Comparison of ENCODE assay signal across 20 cellular contexts in genomic region chr5:59712836-59713487, GRCh38.
A peak's percentile ranks its signal among the peaks of the same experiment; 100 is the strongest.
DNase-seq lines count a peak whose midpoint lies in the region; ATAC-seq and TF ChIP-seq lines count a peak whose summit lies in the region.
"Had no signal": no experiment of that assay in that cellular context is flagged by ENCODE, and none has a peak within 500 bp of the region (broad histone marks: within the 10 kb centered on the region; RNA-seq: fewer than 3 reads in every experiment).

No MANE protein-coding gene starts in this region.

- DNase-seq in A172 (ENCODE audit: low spot score) (peak; percentile 26), DND-41 (peak; percentile 20), NB4 (ENCODE audit: low read depth) (peak; percentile 42), erythroblast (lab: John Stamatoyannopoulos, UW) (peak; percentile 28 to 37), NCI-H2171 treated with DMSO at 0.1 percent for 48 hours (lab: John Stamatoyannopoulos, UW) (no peak), EL (no peak), foreskin melanocyte (no peak)
- DNase-seq in stimulated activated CD4-positive, alpha-beta T cell treated with anti-CD3 and anti-CD28 coated beads, Interleukin-4, amount 100 ng/mL, for 24 hours, result no peak
- DNase-seq: activated CD4-positive, alpha-beta memory T cell treated with anti-CD3 and anti-CD28 coated beads, Interleukin-2, amount 10 ng/mL, durations not matched to agents 7 days and 5 days; AML-193; amniotic stem cell; DMS153; GOT3; immature natural killer cell; NCI-H1417 treated with DMSO at 0.1 percent for 48 hours; NCI-H446; PC-3; stimulated activated CD4-positive, alpha-beta T cell treated with anti-CD3 and anti-CD28 coated beads, Interleukin-1b, Interleukin-23, amount 100 ng/mL, for 48 hours; substantia nigra had no signal

- H3K27ac ChIP-seq in DND-41 (ENCODE audit: low read length), result no peak overlapping the region
- H3K27ac ChIP-seq: gastroesophageal sphincter had no signal

- no peak overlapping the region for H3K4me2 ChIP-seq in DND-41 (ENCODE audit: insufficient read depth, low read length)

- no peak for ATAC-seq in DND-41 (ENCODE audit: insufficient read depth, low read depth)
- ATAC-seq: PC-3 had no signal

- H3K9me3 ChIP-seq in DND-41 (ENCODE audit: insufficient read depth, low read length, severe bottlenecking), result peaks cover 15% of the 10 kb centered on the region
- H3K9me3 ChIP-seq: gastroesophageal sphincter had no signal

- H3K79me2 ChIP-seq in DND-41 (ENCODE audit: insufficient read depth, low read length), result no peaks in the 10 kb centered on the region

- H3K9ac ChIP-seq in DND-41 (ENCODE audit: low read depth, low read length), result no peak overlapping the region

- TF ChIP-seq CTCF in DND-41 (IDR thresholded peaks at IDR 0.05; ENCODE audit: borderline replicate concordance, extremely low read depth, low read length, poor library complexity, severe bottlenecking) (no peak), NB4 (IDR thresholded peaks at IDR 0.05; ENCODE audit: low read depth, low read length) (no peak)

- H3K36me3 ChIP-seq in DND-41 (ENCODE audit: insufficient read depth, low read length), result no peaks in the 10 kb centered on the region
- H3K36me3 ChIP-seq: gastroesophageal sphincter had no signal

- no peaks in the 10 kb centered on the region for H4K20me1 ChIP-seq in DND-41 (ENCODE audit: insufficient read depth, low read length)

- no peak overlapping the region for H3K4me3 ChIP-seq in DND-41 (ENCODE audit: low read depth in 1 of 2, low read length in 2 of 2)
- H3K4me3 ChIP-seq in NB4 (ENCODE audit: low read depth, low read length), result no peak overlapping the region
- H3K4me3 ChIP-seq: gastroesophageal sphincter had no signal

- H3K27me3 ChIP-seq in DND-41 (ENCODE audit: insufficient read depth, low read length, poor library complexity), result no peaks in the 10 kb centered on the region
- H3K27me3 ChIP-seq: gastroesophageal sphincter had no signal

- H3K4me1 ChIP-seq in DND-41 (ENCODE audit: insufficient read depth, low read length), result no peaks in the 10 kb centered on the region

- no peak overlapping the region for H2AFZ ChIP-seq in DND-41 (ENCODE audit: low read depth, low read length)

- no peak for TF ChIP-seq POLR2A in NB4 (IDR thresholded peaks at IDR 0.05; ENCODE audit: extremely low read depth, insufficient read length)
- no peak for TF ChIP-seq POLR2A in erythroblast (IDR thresholded peaks at IDR 0.05; ENCODE audit: low read length)

Comparison
In these comparisons a context has a peak if more than half of its experiments do, and no peak if none do; other contexts are left out.
1. DNase-seq: peak in A172 (single experiment), DND-41 (single experiment), NB4 (single experiment) and erythroblast (2 of 2); none in NCI-H2171 treated with DMSO at 0.1 percent for 48 hours (single experiment), stimulated activated CD4-positive, alpha-beta T cell treated with anti-CD3 and anti-CD28 coated beads, Interleukin-4, amount 100 ng/mL, for 24 hours (single experiment), EL (single experiment) and foreskin melanocyte (single experiment).